ENCODE assay signal across 20 cellular contexts in the genomic region with DNA sequence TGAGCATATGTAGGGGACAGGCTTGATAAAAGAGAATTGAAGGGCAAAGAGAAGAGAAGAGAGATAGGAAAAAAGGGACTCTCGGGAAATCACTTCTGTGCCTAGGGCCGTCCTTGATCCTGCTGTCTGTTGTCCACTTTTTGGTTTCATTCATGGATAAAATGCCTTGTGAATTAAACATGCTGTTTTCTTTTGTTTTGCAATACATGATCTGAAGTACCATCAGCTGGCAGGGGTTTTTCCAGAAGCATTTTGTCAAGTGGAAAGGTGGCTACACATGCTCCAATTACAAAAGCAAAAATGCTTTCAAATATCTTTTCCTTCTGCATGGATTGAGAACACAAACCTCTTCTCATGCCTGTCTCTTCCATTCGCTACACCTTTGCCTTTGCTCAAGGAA.
"Had no signal": no experiment of that assay in that cellular context is flagged by ENCODE, and none has a peak within 500 bp of the region (broad histone marks: within the 10 kb centered on the region; RNA-seq: fewer than 3 reads in every experiment).

No MANE protein-coding gene starts in this region.

- DNase-seq: activated CD4-positive, alpha-beta T cell treated with anti-CD3 and anti-CD28 coated beads for 1 hour; activated naive CD4-positive, alpha-beta T cell; activated naive CD8-positive, alpha-beta T cell treated with anti-CD3 and anti-CD28 coated beads for 36 hours; activated T-cell treated with anti-CD3 and anti-CD28 coated beads, Interleukin-2, amount 50 U/mL, for 24 hours; amniotic stem cell; effector CD8-positive, alpha-beta T cell; erythroblast; foreskin fibroblast; left ventricle myocardium inferior; mammary epithelial cell; midbrain; natural killer cell; pancreas; psoas muscle; spleen; stimulated activated CD4-positive, alpha-beta T cell treated with anti-CD3 and anti-CD28 coated beads, Interleukin-4, amount 100 ng/mL, for 1 hour; stimulated activated naive CD4-positive, alpha-beta T cell; T-helper 9 cell had no signal

- ATAC-seq: activated T-helper 17 cell treated with anti-CD3 and anti-CD28 coated beads, Interleukin-2, amount 50 U/mL, for 72 hours; natural killer cell; pancreas; psoas muscle had no signal

- H3K4me3 ChIP-seq: left ventricle myocardium inferior, pancreas, psoas muscle, right atrium auricular region, spleen had no signal

- H3K9me3 ChIP-seq: left ventricle myocardium inferior, pancreas, psoas muscle, right atrium auricular region, spleen had no signal

- H3K27ac ChIP-seq: left ventricle myocardium inferior, pancreas, psoas muscle, right atrium auricular region, spleen had no signal

- H3K36me3 ChIP-seq: left ventricle myocardium inferior, pancreas, right atrium auricular region, spleen had no signal

- H3K27me3 ChIP-seq: right atrium auricular region had no signal

- H3K4me1 ChIP-seq: left ventricle myocardium inferior, pancreas, psoas muscle, right atrium auricular region, spleen had no signal
